ENCODE assay signal across 29 cellular contexts in the genomic region with DNA sequence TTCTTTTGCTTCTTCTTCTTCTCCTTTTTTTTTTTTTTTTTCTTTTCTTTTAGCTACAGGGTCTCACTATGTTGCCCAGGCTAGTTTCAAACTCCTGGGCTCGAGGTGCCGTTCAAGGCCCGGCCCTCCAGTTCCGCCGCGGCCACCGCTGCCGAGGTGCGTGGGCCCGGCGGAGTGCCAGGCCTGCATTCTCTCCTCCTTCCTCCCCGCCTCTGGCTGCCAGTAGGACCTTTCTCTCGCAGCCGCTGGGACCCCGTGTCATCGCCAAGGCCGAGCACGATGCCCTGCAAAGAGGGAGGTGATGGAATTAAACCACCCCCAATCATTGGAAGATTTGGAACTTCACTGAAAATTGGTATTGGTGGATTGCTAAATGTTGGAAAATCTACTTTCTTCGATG.
"Had no signal": no experiment of that assay in that cellular context is flagged by ENCODE, and none has a peak within 500 bp of the region (broad histone marks: within the 10 kb centered on the region; RNA-seq: fewer than 3 reads in every experiment).

No MANE protein-coding gene starts in this region.

- H3K4me2 ChIP-seq: hepatocyte, smooth muscle cell had no signal

- H3K27ac ChIP-seq: epithelial cell of prostate, esophagus muscularis mucosa, foreskin keratinocyte, gastroesophageal sphincter, heart left ventricle, hepatocyte, left lung, neutrophil, prostate gland, right atrium auricular region, suprapubic skin, thyroid gland, upper lobe of left lung had no signal

- H3K4me1 ChIP-seq: esophagus muscularis mucosa, foreskin keratinocyte, gastroesophageal sphincter, heart left ventricle, left lung, prostate gland, right atrium auricular region, suprapubic skin, upper lobe of left lung had no signal

- H3K4me3 ChIP-seq: dorsolateral prefrontal cortex, esophagus muscularis mucosa, gastroesophageal sphincter, heart left ventricle, hepatocyte, left lung, prostate gland, right atrium auricular region, smooth muscle cell, suprapubic skin, thyroid gland, upper lobe of left lung had no signal

- H3K36me3 Mint-ChIP-seq: naive thymus-derived CD4-positive, alpha-beta T cell had no signal

- H3K27ac Mint-ChIP-seq: naive thymus-derived CD4-positive, alpha-beta T cell; nephron progenitor cell; stimulated activated naive CD8-positive, alpha-beta T cell treated with anti-CD3 and anti-CD28 coated beads, Interleukin-15, amount 100 ng/mL, for 72 hours had no signal

- H3K27me3 ChIP-seq: dorsolateral prefrontal cortex, hepatocyte, neutrophil, right atrium auricular region, suprapubic skin, thyroid gland, upper lobe of left lung had no signal

- H3K27me3 Mint-ChIP-seq: stimulated activated naive CD8-positive, alpha-beta T cell treated with anti-CD3 and anti-CD28 coated beads, Interleukin-15, amount 100 ng/mL, for 72 hours had no signal

- H3K9me3 Mint-ChIP-seq: stimulated activated naive CD8-positive, alpha-beta T cell treated with anti-CD3 and anti-CD28 coated beads, Interleukin-15, amount 100 ng/mL, for 72 hours had no signal

- H3K4me1 Mint-ChIP-seq: naive thymus-derived CD4-positive, alpha-beta T cell; stimulated activated naive CD8-positive, alpha-beta T cell treated with anti-CD3 and anti-CD28 coated beads, Interleukin-15, amount 100 ng/mL, for 72 hours had no signal

- H3K79me2 ChIP-seq: hepatocyte had no signal

- DNase-seq: cerebellar nuclear complex; dorsolateral prefrontal cortex; effector CD4-positive, alpha-beta T cell; foreskin keratinocyte; heart left ventricle; kidney; left lung; mesenchymal stem cell; midbrain; naive thymus-derived CD4-positive, alpha-beta T cell; nephron progenitor cell; stimulated activated CD4-positive, alpha-beta T cell treated with anti-CD3 and anti-CD28 coated beads, Interleukin-12 subunit alpha, Interleukin-12 subunit beta, amount 100 ng/mL, for 4 hours; stimulated activated CD4-positive, alpha-beta T cell treated with anti-CD3 and anti-CD28 coated beads, Interleukin-1b, Interleukin-23, amount 100 ng/mL, for 48 hours; stimulated activated CD4-positive, alpha-beta T cell treated with anti-CD3 and anti-CD28 coated beads, Interleukin-4, amount 100 ng/mL, for 1 hour; stimulated activated CD8-positive, alpha-beta memory T cell treated with anti-CD3 and anti-CD28 coated beads, Interleukin-4, amount 100 ng/mL, for 48 hours; stimulated activated naive CD4-positive, alpha-beta T cell; stimulated activated naive CD8-positive, alpha-beta T cell treated with anti-CD3 and anti-CD28 coated beads, Interleukin-15, amount 100 ng/mL, for 72 hours; thyroid gland had no signal

- H3K9me3 ChIP-seq: esophagus muscularis mucosa, gastroesophageal sphincter, heart left ventricle, left lung, neutrophil, prostate gland, right atrium auricular region, suprapubic skin, thyroid gland, upper lobe of left lung had no signal

- H3K36me3 ChIP-seq: esophagus muscularis mucosa, gastroesophageal sphincter, heart left ventricle, left lung, neutrophil, prostate gland, right atrium auricular region, suprapubic skin, thyroid gland, upper lobe of left lung had no signal

- H2AFZ ChIP-seq: hepatocyte had no signal

- H3K4me3 Mint-ChIP-seq: naive thymus-derived CD4-positive, alpha-beta T cell; nephron progenitor cell; stimulated activated naive CD8-positive, alpha-beta T cell treated with anti-CD3 and anti-CD28 coated beads, Interleukin-15, amount 100 ng/mL, for 72 hours had no signal

- ATAC-seq: foreskin keratinocyte; gastroesophageal sphincter; heart left ventricle; left lung; naive thymus-derived CD4-positive, alpha-beta T cell; sciatic nerve; stimulated activated naive CD8-positive, alpha-beta T cell treated with anti-CD3 and anti-CD28 coated beads, Interleukin-15, amount 100 ng/mL, for 72 hours had no signal
